19 cellular contexts compared by ENCODE assay signal in the genomic region with DNA sequence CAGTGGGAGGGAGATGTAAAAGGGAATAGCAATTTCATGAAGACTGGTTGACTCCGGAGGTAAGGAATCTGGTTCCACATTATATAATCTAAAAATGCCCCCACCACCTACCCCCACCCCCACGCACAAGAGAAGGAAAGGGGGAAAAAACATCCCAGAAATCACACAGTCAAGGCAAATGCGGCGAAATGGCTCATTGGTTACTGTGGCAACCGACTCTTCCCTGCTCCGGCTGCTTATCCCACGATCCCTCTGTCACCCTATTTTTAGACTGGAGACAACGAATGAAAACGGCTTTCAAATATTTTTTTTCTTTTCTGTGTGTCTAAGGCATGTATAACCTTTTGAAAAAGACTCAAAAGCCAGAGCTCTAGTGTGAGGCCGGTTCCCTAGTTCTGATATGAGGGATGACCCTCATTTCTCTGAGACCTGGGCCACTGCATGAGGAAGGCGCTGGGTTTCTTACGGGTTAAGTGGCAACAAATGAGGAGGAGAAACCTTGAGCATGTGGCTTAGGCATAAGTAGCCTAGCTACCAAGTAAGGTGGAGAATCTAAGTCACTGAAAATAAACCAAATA.
DNase-seq lines count a peak whose midpoint lies in the region; ATAC-seq and TF ChIP-seq lines count a peak whose summit lies in the region.
"Had no signal": no experiment of that assay in that cellular context is flagged by ENCODE, and none has a peak within 500 bp of the region (broad histone marks: within the 10 kb centered on the region; RNA-seq: fewer than 3 reads in every experiment).

No MANE protein-coding gene starts in this region.

- intact Hi-C loops in Calu3 (cut with micrococcal nuclease; ENCODE audit: unreplicated experiment) = no loop called here

- peaks cover 3% of the 10 kb centered on the region; the same call in 1 of the 2 replicates for H3K9me2 ChIP-seq in GM23338 (ENCODE audit: insufficient read depth)

- no peaks in the 10 kb centered on the region for H3K27me3 ChIP-seq in GM23338 (ENCODE audit: insufficient read depth)
- H3K27me3 ChIP-seq in suprapubic skin = no peaks in the 10 kb centered on the region

- H3K79me2 ChIP-seq in GM23338 (replicated peaks; ENCODE audit: insufficient read depth) = no peaks in the 10 kb centered on the region

- no peaks in the 10 kb centered on the region for H3K9me3 ChIP-seq in suprapubic skin

- H3K36me3 ChIP-seq in GM23338 (ENCODE audit: insufficient read depth) = no peaks in the 10 kb centered on the region
- no peaks in the 10 kb centered on the region for H3K36me3 ChIP-seq in suprapubic skin

- H3K27ac Mint-ChIP-seq in GM23338 (no peak overlapping the region), Calu3 (ENCODE audit: unreplicated experiment) (no peak overlapping the region)
- H3K27ac Mint-ChIP-seq: B cell, CD14-positive monocyte, H9, HFFc6, IgD-negative memory B cell had no signal

- CTCF ChIA-PET in Calu3 (lab: Charles Lee) = no interaction called here

- H3K4me1 ChIP-seq in GM23338 (ENCODE audit: insufficient read depth) = no peaks in the 10 kb centered on the region
- no peaks in the 10 kb centered on the region for H3K4me1 ChIP-seq in suprapubic skin

- peaks cover 4% of the 10 kb centered on the region for H3K27me3 Mint-ChIP-seq in GM23338 (ENCODE audit: insufficient read depth, low read depth, poor library complexity)
- H3K27me3 Mint-ChIP-seq in Calu3 (ENCODE audit: unreplicated experiment) = peaks cover 60% of the 10 kb centered on the region

- H4K20me1 ChIP-seq in GM23338 (replicated peaks; ENCODE audit: insufficient read depth) = no peaks in the 10 kb centered on the region

- no peak overlapping the region for H3K4me3 ChIP-seq in GM23338
- no peak overlapping the region for H3K4me3 ChIP-seq in suprapubic skin

- H3K36me3 Mint-ChIP-seq in GM23338 (ENCODE audit: low read depth) (no peaks in the 10 kb centered on the region; the same call in 2 of the 3 replicates), Calu3 (ENCODE audit: insufficient read depth, unreplicated experiment) (no peaks in the 10 kb centered on the region)
- H3K36me3 Mint-ChIP-seq: CD14-positive monocyte, IgD-negative memory B cell had no signal

- H3K9me3 Mint-ChIP-seq in GM23338 = peaks cover 4% of the 10 kb centered on the region; the same call in 2 of the 3 replicates
- no peaks in the 10 kb centered on the region for H3K9me3 Mint-ChIP-seq in Calu3 (ENCODE audit: low read depth, unreplicated experiment)

- BruUV-seq in Calu3 (replicated peaks; lab: Mats Ljungman, UMichigan) = no TSS peak

- H2AFZ ChIP-seq in GM23338 = peak overlapping the region; percentile 74; the same call in 1 of the 2 replicates

- no peak for TF ChIP-seq POLR2A in suprapubic skin (IDR thresholded peaks at IDR 0.05)

- H3K27ac ChIP-seq in GM23338 (ENCODE audit: low read depth) (no peak overlapping the region), angular gyrus (ENCODE audit: low read depth, low read length) (peak overlapping the region; percentile 81), suprapubic skin (no peak overlapping the region)

- H3K4me3 Mint-ChIP-seq in GM23338 (no peak overlapping the region), Calu3 (ENCODE audit: low read depth, unreplicated experiment) (no peak overlapping the region)
- H3K4me3 Mint-ChIP-seq: B cell, CD14-positive monocyte, H9, HFFc6, IgD-negative memory B cell had no signal

- no peak for ATAC-seq in GM23338

- DNase-seq in GM23338 (ENCODE audit: low spot score) = no peak
- peak; percentile 55 for DNase-seq in inferior parietal cortex (ENCODE audit: extremely low spot score)
- DNase-seq in putamen (ENCODE audit: low spot score) = peak; percentile 80
- DNase-seq in suprapubic skin (ENCODE audit: low spot score in 2 of 2) = no peak
- DNase-seq in DMS153 treated with DMSO at 0.1 percent for 48 hours (lab: John Stamatoyannopoulos, UW; ENCODE audit: unreplicated experiment) = no peak
- no peak for DNase-seq in Calu3
- DNase-seq: DMS79, H9, HFFc6, Karpas-422, NCI-H187, NCI-H226, NCI-H526, OCI-M1, Right ventricle myocardium superior had no signal

- TF ChIP-seq EP300 in suprapubic skin (IDR thresholded peaks at IDR 0.05) = no peak

- H3K4me2 ChIP-seq in GM23338 = no peak overlapping the region

- TF ChIP-seq CTCF in GM23338 (conservative IDR thresholded peaks at IDR 0.05; ENCODE audit: low read depth in 2 of 2) (no peak), suprapubic skin (IDR thresholded peaks at IDR 0.05) (no peak), Calu3 (IDR thresholded peaks at IDR 0.05; ENCODE audit: unreplicated experiment) (no peak)

- H3F3A ChIP-seq in GM23338 (replicated peaks; ENCODE audit: low read depth) = no peaks in the 10 kb centered on the region

- 78% methylated on average over 12 of the region's 12 CpGs for WGBS in suprapubic skin

- H3K4me1 Mint-ChIP-seq in GM23338 (no peaks in the 10 kb centered on the region; the same call in 2 of the 3 replicates), Calu3 (ENCODE audit: low read depth, unreplicated experiment) (no peaks in the 10 kb centered on the region)
- H3K4me1 Mint-ChIP-seq: B cell, CD14-positive monocyte, H9, IgD-negative memory B cell had no signal

TF ChIP-seq in GM23338, 12 proteins besides CTCF, POLR2A, EP300 and RAD21 (continues in another document):
- TF ChIP-seq POLR2AphosphoS5 (IDR thresholded peaks at IDR 0.05; ENCODE audit: low read depth) = no peak
- no peak for TF ChIP-seq STAT1 (IDR thresholded peaks at IDR 0.05; ENCODE audit: unreplicated experiment)
- TF ChIP-seq, protein P1, sequence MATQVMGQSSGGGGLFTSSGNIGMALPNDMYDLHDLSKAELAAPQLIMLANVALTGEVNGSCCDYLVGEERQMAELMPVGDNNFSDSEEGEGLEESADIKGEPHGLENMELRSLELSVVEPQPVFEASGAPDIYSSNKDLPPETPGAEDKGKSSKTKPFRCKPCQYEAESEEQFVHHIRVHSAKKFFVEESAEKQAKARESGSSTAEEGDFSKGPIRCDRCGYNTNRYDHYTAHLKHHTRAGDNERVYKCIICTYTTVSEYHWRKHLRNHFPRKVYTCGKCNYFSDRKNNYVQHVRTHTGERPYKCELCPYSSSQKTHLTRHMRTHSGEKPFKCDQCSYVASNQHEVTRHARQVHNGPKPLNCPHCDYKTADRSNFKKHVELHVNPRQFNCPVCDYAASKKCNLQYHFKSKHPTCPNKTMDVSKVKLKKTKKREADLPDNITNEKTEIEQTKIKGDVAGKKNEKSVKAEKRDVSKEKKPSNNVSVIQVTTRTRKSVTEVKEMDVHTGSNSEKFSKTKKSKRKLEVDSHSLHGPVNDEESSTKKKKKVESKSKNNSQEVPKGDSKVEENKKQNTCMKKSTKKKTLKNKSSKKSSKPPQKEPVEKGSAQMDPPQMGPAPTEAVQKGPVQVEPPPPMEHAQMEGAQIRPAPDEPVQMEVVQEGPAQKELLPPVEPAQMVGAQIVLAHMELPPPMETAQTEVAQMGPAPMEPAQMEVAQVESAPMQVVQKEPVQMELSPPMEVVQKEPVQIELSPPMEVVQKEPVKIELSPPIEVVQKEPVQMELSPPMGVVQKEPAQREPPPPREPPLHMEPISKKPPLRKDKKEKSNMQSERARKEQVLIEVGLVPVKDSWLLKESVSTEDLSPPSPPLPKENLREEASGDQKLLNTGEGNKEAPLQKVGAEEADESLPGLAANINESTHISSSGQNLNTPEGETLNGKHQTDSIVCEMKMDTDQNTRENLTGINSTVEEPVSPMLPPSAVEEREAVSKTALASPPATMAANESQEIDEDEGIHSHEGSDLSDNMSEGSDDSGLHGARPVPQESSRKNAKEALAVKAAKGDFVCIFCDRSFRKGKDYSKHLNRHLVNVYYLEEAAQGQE (IDR thresholded peaks at IDR 0.05; ENCODE audit: unreplicated experiment) = no peak
- TF ChIP-seq ZNF331 (CRISPR knock-in tag; IDR thresholded peaks at IDR 0.05; ENCODE audit: low read depth) = no peak
- TF ChIP-seq EZH2phosphoT487 (IDR thresholded peaks at IDR 0.05; ENCODE audit: unreplicated experiment) = no peak

Comparison
In these comparisons a context has a peak if more than half of its experiments do, and no peak if none do; other contexts are left out.
1. DNase-seq: peak in inferior parietal cortex (single experiment) and putamen (single experiment); none in GM23338 (single experiment), suprapubic skin (0 of 2), DMS153 treated with DMSO at 0.1 percent for 48 hours (single experiment) and Calu3 (single experiment).